Comparison of ENCODE assay signal across 8 cellular contexts in the genomic region with DNA sequence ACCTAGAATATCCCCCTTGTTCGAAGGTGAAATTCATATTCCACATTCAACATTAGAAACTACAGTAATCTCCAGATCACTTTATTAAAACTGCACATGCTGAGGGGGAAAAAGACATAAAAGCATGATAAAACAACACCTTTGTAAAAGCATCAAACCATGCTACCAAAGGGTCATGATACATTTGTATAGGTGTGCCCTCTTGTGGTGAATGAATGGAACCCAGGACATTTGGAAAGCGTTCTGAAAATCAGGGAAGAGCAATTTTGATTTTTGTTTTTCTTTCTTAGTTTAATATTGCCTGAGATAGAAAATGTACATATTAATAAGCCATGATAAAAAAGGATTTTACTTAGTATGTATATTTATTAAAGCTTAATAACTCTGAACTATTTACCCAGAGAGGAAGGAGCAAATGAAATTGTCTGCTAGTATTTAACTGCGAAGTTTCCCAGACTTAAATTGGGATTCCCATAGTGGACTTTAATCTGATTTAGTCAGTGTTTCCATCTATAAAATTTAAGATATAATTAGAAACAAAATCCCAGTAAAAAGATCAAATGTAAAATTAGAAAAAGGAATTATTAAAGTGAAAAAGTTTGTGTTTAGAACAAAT.
DNase-seq lines count a peak whose midpoint lies in the region; ATAC-seq, FAIRE-seq and TF ChIP-seq lines count a peak whose summit lies in the region.

No MANE protein-coding gene starts in this region.

- H3K27me3 ChIP-seq in heart left ventricle = no peaks in the 10 kb centered on the region

- H3K36me3 ChIP-seq in heart left ventricle = no peaks in the 10 kb centered on the region

- peak in 10 of 12 donors; percentile 19 to 55 (median 40) for TF ChIP-seq CTCF in heart left ventricle (IDR thresholded peaks at IDR 0.05)

- DNase-seq in heart left ventricle (no peak), Right ventricle myocardium inferior (ENCODE audit: missing footprints) (no peak), NCI-H1105 treated with DMSO at 0.1 percent for 48 hours (lab: John Stamatoyannopoulos, UW) (peak; percentile 52), inferior parietal cortex (ENCODE audit: extremely low spot score) (peak; percentile 54)
- DNase-seq in activated naive CD4-positive, alpha-beta T cell treated with anti-CD3 and anti-CD28 coated beads, Interleukin-2, amount 50 U/mL, for 16 hours = no peak
- no peak for DNase-seq in activated CD4-positive, alpha-beta T cell treated with anti-CD3 and anti-CD28 coated beads, Interleukin-2, amount 50 U/mL, for 48 hours

- H3K4me1 ChIP-seq in heart left ventricle = no peaks in the 10 kb centered on the region

- no peak overlapping the region for H3K27ac ChIP-seq in heart left ventricle

- no peak overlapping the region for H3K4me3 ChIP-seq in heart left ventricle

- TF ChIP-seq POLR2A in heart left ventricle (IDR thresholded peaks at IDR 0.05) = no peak

- intact Hi-C loops in heart left ventricle (cut with DNase I) (no loop called here), Right ventricle myocardium inferior (cut with DNase I) (no loop called here)

- ATAC-seq in heart left ventricle (no peak), Right ventricle myocardium inferior (no peak), GM21619 (IDR thresholded peaks at IDR 0.05; ENCODE audit: unreplicated experiment) (no peak)

- WGBS in heart left ventricle, 4 donors = 43 to 50% (median 47%) methylated on average over 3 of the region's 3 CpGs

- H3K9me3 ChIP-seq in heart left ventricle = no peaks in the 10 kb centered on the region

- FAIRE-seq in TTC549 (lab: Jason Lieb, UNC) = peak; percentile 48

Comparison
In these comparisons a context has a peak if more than half of its experiments do, and no peak if none do; other contexts are left out.
1. DNase-seq: peak in NCI-H1105 treated with DMSO at 0.1 percent for 48 hours (single experiment) and inferior parietal cortex (single experiment); none in heart left ventricle (0 of 5), Right ventricle myocardium inferior (single experiment), activated naive CD4-positive, alpha-beta T cell treated with anti-CD3 and anti-CD28 coated beads, Interleukin-2, amount 50 U/mL, for 16 hours (single experiment) and activated CD4-positive, alpha-beta T cell treated with anti-CD3 and anti-CD28 coated beads, Interleukin-2, amount 50 U/mL, for 48 hours (0 of 2).